ENCODE assay signal across 9 cellular contexts in the genomic region with DNA sequence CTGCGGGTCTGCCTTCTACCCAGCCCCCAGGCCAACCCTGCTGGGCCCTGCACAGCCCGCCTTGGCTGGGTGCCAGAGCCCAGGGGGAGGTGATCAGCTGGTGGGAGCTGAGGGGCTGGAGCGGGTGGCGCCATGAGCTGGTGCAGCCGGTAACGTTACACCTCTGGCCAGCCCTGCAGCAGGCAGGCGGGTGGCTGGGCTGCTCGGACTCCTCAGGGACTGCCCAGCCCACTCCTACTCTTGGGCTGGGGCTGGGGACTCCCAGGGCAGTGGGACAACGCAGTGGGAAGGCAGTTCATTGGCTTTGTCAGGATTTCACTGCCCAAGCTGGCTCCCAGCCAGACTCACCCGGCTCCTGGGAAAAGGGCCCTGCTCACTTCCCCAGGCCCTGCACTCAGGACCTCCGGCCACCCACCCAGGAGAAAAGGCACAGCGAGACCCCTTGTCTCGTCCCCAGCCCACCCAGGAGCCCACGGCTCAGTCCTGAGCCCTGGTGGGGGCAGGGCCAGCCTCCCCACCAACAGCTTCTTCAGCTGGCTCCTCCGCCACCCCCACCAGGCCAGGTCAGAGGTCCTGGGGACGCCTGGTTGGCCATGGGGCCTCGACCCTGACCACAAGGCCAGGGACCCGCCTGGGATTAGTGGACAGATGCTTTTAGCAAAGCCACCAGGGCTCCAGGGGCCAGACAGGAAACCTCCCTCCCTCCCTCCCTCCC. TPM values are rescaled to one million over a fixed set of nuclear protein-coding genes. Genes with fewer than 3 reads are reported as not detected.
DNase-seq lines count a peak whose midpoint lies in the region; ATAC-seq, FAIRE-seq and TF ChIP-seq lines count a peak whose summit lies in the region.
"Had no signal": no experiment of that assay in that cellular context is flagged by ENCODE, and none has a peak within 500 bp of the region (broad histone marks: within the 10 kb centered on the region; RNA-seq: fewer than 3 reads in every experiment).

No MANE protein-coding gene starts in this region.

- peak overlapping the region in 1 of 3 donors; percentile 20 for H3K4me3 ChIP-seq in liver (ENCODE audit: low read depth in 1 of 3, low read length in 3 of 3)
- peak overlapping the region; percentile 56 to 62 for H3K4me3 ChIP-seq in vagina
- H3K4me3 ChIP-seq: mucosa of descending colon had no signal

- WGBS in liver, result 43% methylated on average over 18 of the region's 18 CpGs

- H3K27me3 ChIP-seq in liver (ENCODE audit: control insufficient read depth in 4 of 4, insufficient read depth in 4 of 4, low read length in 3 of 4), result no peaks in the 10 kb centered on the region
- H3K27me3 ChIP-seq in vagina, result no peaks in the 10 kb centered on the region

- TF ChIP-seq CTCF in liver (IDR thresholded peaks at IDR 0.05; ENCODE audit: low read depth, low read length, missing input control) (no peak), vagina (IDR thresholded peaks at IDR 0.05) (no peak), D721Med (IDR thresholded peaks at IDR 0.05; ENCODE audit: insufficient read depth, missing control alignments) (no peak)

- intact Hi-C loops in vagina (cut with DNase I), result loop anchor here (5.0 to 10.0 kb wide), 2 partner anchors 50 to 138 kb away; a partner anchor contains a TSS

- no peak overlapping the region for H3K9ac ChIP-seq in liver (ENCODE audit: low read depth in 1 of 2, low read length in 2 of 2)

- no peak for FAIRE-seq in D721Med (lab: Jason Lieb, UNC)

- ATAC-seq in left lobe of liver, result no peak

- H3K4me1 ChIP-seq in liver (ENCODE audit: control insufficient read depth in 4 of 4, insufficient read depth in 4 of 4, low read length in 3 of 4) (peaks cover 0 to 9% (median 4%) of the 10 kb centered on the region in 4 donors), vagina (peaks cover 24% of the 10 kb centered on the region)

- DNase-seq in NCI-H2081 (lab: John Stamatoyannopoulos, UW) (peak; percentile 43 to 59), NCI-H2081 treated with DMSO at 0.1 percent for 48 hours (lab: John Stamatoyannopoulos, UW) (no peak), astrocyte of the hippocampus (ENCODE audit: low read depth, low spot score) (peak; percentile 54), vagina (ENCODE audit: extremely low spot score in 2 of 2) (no peak), midbrain (lab: John Stamatoyannopoulos, UW) (no peak), left lobe of liver (ENCODE audit: low spot score) (no peak), D721Med (ENCODE audit: insufficient read length, low spot score) (no peak)

- TF ChIP-seq POLR2A in vagina (IDR thresholded peaks at IDR 0.05), result no peak

- no peaks in the 10 kb centered on the region for H3K9me3 ChIP-seq in liver (ENCODE audit: control insufficient read depth in 4 of 4, low read length in 3 of 4)
- no peaks in the 10 kb centered on the region for H3K9me3 ChIP-seq in vagina
- H3K9me3 ChIP-seq: mucosa of descending colon had no signal

- peak overlapping the region in 1 of 2 donors; percentile 25 for H3K27ac ChIP-seq in liver (ENCODE audit: low read depth in 1 of 2, low read length in 2 of 2)
- H3K27ac ChIP-seq in vagina, result peak overlapping the region; percentile 54

- no peak for TF ChIP-seq RAD21 in liver (IDR thresholded peaks at IDR 0.05)

- H3K36me3 ChIP-seq in liver (ENCODE audit: control insufficient read depth in 4 of 4, insufficient read depth in 3 of 4, low read depth in 1 of 4, low read length in 3 of 4) (no peaks in the 10 kb centered on the region), vagina (no peaks in the 10 kb centered on the region)

TF ChIP-seq in liver, 16 proteins besides CTCF, POLR2A, EP300 and RAD21:
- TF ChIP-seq YY1 (IDR thresholded peaks at IDR 0.05) (no peak), RXRA (IDR thresholded peaks at IDR 0.05) (no peak), NR2F2 (IDR thresholded peaks at IDR 0.05) (peak; percentile 61), FOXA1 (IDR thresholded peaks at IDR 0.05) (no peak), EGR1 (IDR thresholded peaks at IDR 0.05; ENCODE audit: low read depth in 2 of 2) (no peak)

RNA-seq across cellular contexts. Expression of a gene that starts 1.0 kb away (rescaled TPM):
- total RNA-seq in liver, result 1 to 10 TPM in 1 of 2 donors, under 1 TPM in 1; 0.61 to 4.5 TPM
- 1 to 10 TPM in 1 of 2 donors, under 1 TPM in 1; 0.90 to 2.8 TPM for polyA plus RNA-seq in liver
- 8.3 TPM for total RNA-seq in vagina
- total RNA-seq in left lobe of liver, result 2.8 TPM

RNA-seq across cellular contexts. Expression of a gene that starts 31.3 kb away (rescaled TPM):
- total RNA-seq in liver (1 to 10 TPM; 5.8 to 5.9 TPM), vagina (2.0 TPM), left lobe of liver (4.6 TPM)
- 1 to 10 TPM; 1.1 to 1.9 TPM for polyA plus RNA-seq in liver

RNA-seq across cellular contexts. Expression of a gene that starts 48.3 kb away (rescaled TPM):
- total RNA-seq in liver, result 10 to 100 TPM; 16.2 to 22.0 TPM
- polyA plus RNA-seq in liver, result 10 to 100 TPM; 18.5 to 23.6 TPM
- total RNA-seq in vagina, result 22.8 TPM
- total RNA-seq in left lobe of liver, result 15.8 TPM

Comparison
In these comparisons a context has a peak if more than half of its experiments do, and no peak if none do; other contexts are left out.
1. DNase-seq: peak in NCI-H2081 (2 of 2) and astrocyte of the hippocampus (single experiment); none in NCI-H2081 treated with DMSO at 0.1 percent for 48 hours (single experiment), vagina (0 of 2), midbrain (single experiment), left lobe of liver (single experiment) and D721Med (single experiment).